In the genomic region with DNA sequence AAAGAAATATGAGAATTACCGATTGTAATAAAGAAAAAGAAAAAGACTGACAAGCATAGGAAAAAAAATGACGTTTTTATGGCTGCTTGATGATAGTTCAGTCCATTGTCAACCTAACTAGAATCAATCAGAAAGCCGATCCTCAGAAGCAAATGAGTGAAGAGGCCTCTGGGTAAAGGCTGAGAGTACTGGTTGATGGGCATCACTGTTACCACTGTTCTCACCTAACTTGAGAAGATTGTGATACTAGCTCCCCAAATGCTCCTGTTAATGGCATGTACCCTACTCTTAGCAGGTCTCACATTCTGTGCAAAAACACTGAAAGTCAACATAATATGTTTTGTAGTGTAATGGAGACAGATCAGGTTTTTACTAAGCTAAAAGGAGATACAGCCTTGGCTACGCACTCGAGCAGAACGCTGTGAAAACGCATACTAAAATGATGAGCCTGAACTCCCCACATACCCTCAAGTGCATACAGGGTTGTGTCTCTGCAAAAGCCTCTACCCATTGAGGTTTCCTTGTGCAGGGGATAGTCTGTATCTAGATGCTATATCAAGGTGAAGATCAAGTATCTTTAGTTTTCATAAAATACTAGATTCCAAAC, we compare ENCODE assay signal across 15 cellular contexts.
DNase-seq lines count a peak whose midpoint lies in the region; ATAC-seq and TF ChIP-seq lines count a peak whose summit lies in the region.
"Had no signal": no experiment of that assay in that cellular context is flagged by ENCODE, and none has a peak within 500 bp of the region (broad histone marks: within the 10 kb centered on the region; RNA-seq: fewer than 3 reads in every experiment).

No MANE protein-coding gene starts in this region.

- peaks cover 25% of the 10 kb centered on the region for H3K4me1 Mint-ChIP-seq in activated CD4-positive, alpha-beta T cell treated with anti-CD3 and anti-CD28 coated beads for 36 hours
- H3K4me1 Mint-ChIP-seq in activated T-helper 1 cell treated with anti-CD3 and anti-CD28 coated beads, Interleukin-12 subunit alpha, Interleukin-12 subunit beta, Interleukin-2, Interleukin-4 antibody, amounts not matched to agents 30 ng/mL and 10 ng/mL and 1 ng/mL, durations not matched to agents 14 hours and 24 hours and 36 hours (ENCODE audit: low read depth), result peaks cover 26% of the 10 kb centered on the region
- H3K4me1 Mint-ChIP-seq in natural killer cell treated with Interleukin-12 subunit alpha and Interleukin-12 subunit beta and Interleukin-15 and Interleukin-18, amount 100 ng/mL, for 72 hours (ENCODE audit: low read depth in 2 of 2), result peaks cover 23 to 30% of the 10 kb centered on the region in 2 donors

- H3K9me3 Mint-ChIP-seq in activated CD4-positive, alpha-beta T cell treated with anti-CD3 and anti-CD28 coated beads for 36 hours (ENCODE audit: low read depth), result no peaks in the 10 kb centered on the region
- H3K9me3 Mint-ChIP-seq in activated T-helper 1 cell treated with anti-CD3 and anti-CD28 coated beads, Interleukin-12 subunit alpha, Interleukin-12 subunit beta, Interleukin-2, Interleukin-4 antibody, amounts not matched to agents 30 ng/mL and 10 ng/mL and 1 ng/mL, durations not matched to agents 14 hours and 24 hours and 36 hours, result no peaks in the 10 kb centered on the region
- H3K9me3 Mint-ChIP-seq in natural killer cell treated with Interleukin-12 subunit alpha and Interleukin-12 subunit beta and Interleukin-15 and Interleukin-18, amount 100 ng/mL, for 72 hours, result no peaks in the 10 kb centered on the region

- no peaks in the 10 kb centered on the region for H3K36me3 ChIP-seq in esophagus squamous epithelium
- H3K36me3 ChIP-seq: right atrium auricular region had no signal

- H3K27ac ChIP-seq in coronary artery (no peak overlapping the region), esophagus squamous epithelium (peak overlapping the region in 1 of 4 donors; percentile 65)
- H3K27ac ChIP-seq: right atrium auricular region had no signal

- peak overlapping the region; percentile 71 for H3K27ac Mint-ChIP-seq in activated CD4-positive, alpha-beta T cell treated with anti-CD3 and anti-CD28 coated beads for 36 hours
- peak overlapping the region; percentile 59 for H3K27ac Mint-ChIP-seq in activated T-helper 1 cell treated with anti-CD3 and anti-CD28 coated beads, Interleukin-12 subunit alpha, Interleukin-12 subunit beta, Interleukin-2, Interleukin-4 antibody, amounts not matched to agents 30 ng/mL and 10 ng/mL and 1 ng/mL, durations not matched to agents 14 hours and 24 hours and 36 hours
- H3K27ac Mint-ChIP-seq in natural killer cell treated with Interleukin-12 subunit alpha and Interleukin-12 subunit beta and Interleukin-15 and Interleukin-18, amount 100 ng/mL, for 72 hours, result no peak overlapping the region

- no peak for TF ChIP-seq CTCF in coronary artery (IDR thresholded peaks at IDR 0.05)
- no peak for TF ChIP-seq CTCF in esophagus squamous epithelium (IDR thresholded peaks at IDR 0.05)

- no peaks in the 10 kb centered on the region for H3K9me3 ChIP-seq in esophagus squamous epithelium
- H3K9me3 ChIP-seq: right atrium auricular region had no signal

- no peaks in the 10 kb centered on the region for H3K27me3 ChIP-seq in esophagus squamous epithelium
- H3K27me3 ChIP-seq: right atrium auricular region had no signal

- H3K27me3 Mint-ChIP-seq in activated CD4-positive, alpha-beta T cell treated with anti-CD3 and anti-CD28 coated beads for 36 hours, result no peaks in the 10 kb centered on the region
- no peaks in the 10 kb centered on the region for H3K27me3 Mint-ChIP-seq in activated T-helper 1 cell treated with anti-CD3 and anti-CD28 coated beads, Interleukin-12 subunit alpha, Interleukin-12 subunit beta, Interleukin-2, Interleukin-4 antibody, amounts not matched to agents 30 ng/mL and 10 ng/mL and 1 ng/mL, durations not matched to agents 14 hours and 24 hours and 36 hours (ENCODE audit: insufficient read depth)
- H3K27me3 Mint-ChIP-seq in natural killer cell treated with Interleukin-12 subunit alpha and Interleukin-12 subunit beta and Interleukin-15 and Interleukin-18, amount 100 ng/mL, for 72 hours, result no peaks in the 10 kb centered on the region

- peaks cover 6 to 16% (median 7%) of the 10 kb centered on the region in 3 donors for H3K4me1 ChIP-seq in esophagus squamous epithelium
- H3K4me1 ChIP-seq: right atrium auricular region had no signal

- no peak for DNase-seq in activated CD4-positive, alpha-beta T cell treated with anti-CD3 and anti-CD28 coated beads for 36 hours
- DNase-seq in activated CD4-positive, alpha-beta T cell treated with anti-CD3 and anti-CD28 coated beads, Interleukin-2, amount 50 U/mL, for 1 hour, result no peak
- no peak for DNase-seq in activated T-helper 1 cell treated with anti-CD3 and anti-CD28 coated beads, Interleukin-12 subunit alpha, Interleukin-12 subunit beta, Interleukin-2, Interleukin-4 antibody, amounts not matched to agents 30 ng/mL and 10 ng/mL and 1 ng/mL, durations not matched to agents 14 hours and 24 hours and 36 hours (ENCODE audit: low spot score)
- no peak for DNase-seq in natural killer cell treated with Interleukin-12 subunit alpha and Interleukin-12 subunit beta and Interleukin-15 and Interleukin-18, amount 100 ng/mL, for 72 hours (ENCODE audit: low spot score)
- DNase-seq in coronary artery (ENCODE audit: low spot score), result no peak
- DNase-seq in A172 (ENCODE audit: low spot score), result no peak
- no peak for DNase-seq in esophagus squamous epithelium (lab: John Stamatoyannopoulos, UW)
- DNase-seq: activated effector memory CD4-positive, alpha-beta T cell treated with anti-CD3 and anti-CD28 coated beads, Interleukin-2, amount 50 U/mL, for 16 hours; effector CD4-positive, alpha-beta T cell; GDM1; left ventricle myocardium superior; NCI-H510A had no signal

- ATAC-seq in activated CD4-positive, alpha-beta T cell treated with anti-CD3 and anti-CD28 coated beads for 36 hours, result no peak
- ATAC-seq in HG02885 (IDR thresholded peaks at IDR 0.05; ENCODE audit: poor library complexity, unreplicated experiment), result peak; percentile 60
- no peak for ATAC-seq in natural killer cell treated with Interleukin-12 subunit alpha and Interleukin-12 subunit beta and Interleukin-15 and Interleukin-18, amount 100 ng/mL, for 72 hours
- ATAC-seq: HCT116 had no signal

- intact Hi-C loops in activated CD4-positive, alpha-beta T cell treated with anti-CD3 and anti-CD28 coated beads for 36 hours (cut with DNase I, micrococcal nuclease), result loop anchor here in 1 of 2 experiments (10.0 kb wide), 1 partner anchor 612 kb away; a partner anchor contains a TSS
- intact Hi-C loops in activated T-helper 1 cell treated with anti-CD3 and anti-CD28 coated beads, Interleukin-12 subunit alpha, Interleukin-12 subunit beta, Interleukin-2, Interleukin-4 antibody, amounts not matched to agents 30 ng/mL and 10 ng/mL and 1 ng/mL, durations not matched to agents 14 hours and 24 hours and 36 hours (cut with micrococcal nuclease), result loop anchor here (2.0 to 10.0 kb wide), 5 partner anchors 380 to 1300 kb away; a partner anchor contains a TSS
- intact Hi-C loops in esophagus squamous epithelium (cut with DNase I), result no loop called here

- H3K4me3 ChIP-seq in coronary artery (no peak overlapping the region), esophagus squamous epithelium (no peak overlapping the region)

- POLR2A ChIA-PET in activated CD4-positive, alpha-beta T cell treated with anti-CD3 and anti-CD28 coated beads for 36 hours (lab: Charles Lee), result interaction anchor here (0.7 kb wide), 1 partner anchor 717 kb away, joined by 3 read pairs; no protein-coding TSS in a partner anchor

- no peak for TF ChIP-seq POLR2A in esophagus squamous epithelium (IDR thresholded peaks at IDR 0.05)

- CTCF ChIA-PET in activated CD4-positive, alpha-beta T cell treated with anti-CD3 and anti-CD28 coated beads for 36 hours (lab: Charles Lee), result no interaction called here

- H3K4me3 Mint-ChIP-seq in activated CD4-positive, alpha-beta T cell treated with anti-CD3 and anti-CD28 coated beads for 36 hours, result peak overlapping the region; percentile 12
- peak overlapping the region; percentile 75 for H3K4me3 Mint-ChIP-seq in activated T-helper 1 cell treated with anti-CD3 and anti-CD28 coated beads, Interleukin-12 subunit alpha, Interleukin-12 subunit beta, Interleukin-2, Interleukin-4 antibody, amounts not matched to agents 30 ng/mL and 10 ng/mL and 1 ng/mL, durations not matched to agents 14 hours and 24 hours and 36 hours
- peak overlapping the region; percentile 92 for H3K4me3 Mint-ChIP-seq in natural killer cell treated with Interleukin-12 subunit alpha and Interleukin-12 subunit beta and Interleukin-15 and Interleukin-18, amount 100 ng/mL, for 72 hours

- H3K36me3 Mint-ChIP-seq in activated CD4-positive, alpha-beta T cell treated with anti-CD3 and anti-CD28 coated beads for 36 hours (ENCODE audit: low read depth), result peaks cover 2% of the 10 kb centered on the region
- no peaks in the 10 kb centered on the region for H3K36me3 Mint-ChIP-seq in activated T-helper 1 cell treated with anti-CD3 and anti-CD28 coated beads, Interleukin-12 subunit alpha, Interleukin-12 subunit beta, Interleukin-2, Interleukin-4 antibody, amounts not matched to agents 30 ng/mL and 10 ng/mL and 1 ng/mL, durations not matched to agents 14 hours and 24 hours and 36 hours (ENCODE audit: low read depth)
- H3K36me3 Mint-ChIP-seq in natural killer cell treated with Interleukin-12 subunit alpha and Interleukin-12 subunit beta and Interleukin-15 and Interleukin-18, amount 100 ng/mL, for 72 hours, result no peaks in the 10 kb centered on the region

- WGBS in esophagus squamous epithelium, 2 donors, result 87 to 97% methylated on average over 7 of the region's 7 CpGs

Comparison
In these comparisons a context has a peak if more than half of its experiments do, and no peak if none do; other contexts are left out.
1. H3K27ac Mint-ChIP-seq: peak in activated CD4-positive, alpha-beta T cell treated with anti-CD3 and anti-CD28 coated beads for 36 hours (single experiment) and activated T-helper 1 cell treated with anti-CD3 and anti-CD28 coated beads, Interleukin-12 subunit alpha, Interleukin-12 subunit beta, Interleukin-2, Interleukin-4 antibody, amounts not matched to agents 30 ng/mL and 10 ng/mL and 1 ng/mL, durations not matched to agents 14 hours and 24 hours and 36 hours (single experiment); none in natural killer cell treated with Interleukin-12 subunit alpha and Interleukin-12 subunit beta and Interleukin-15 and Interleukin-18, amount 100 ng/mL, for 72 hours (0 of 2).
2. H3K4me3 Mint-ChIP-seq: peak in every context shown above with its lines; median percentile 92 in natural killer cell treated with Interleukin-12 subunit alpha and Interleukin-12 subunit beta and Interleukin-15 and Interleukin-18, amount 100 ng/mL, for 72 hours; 75 in activated T-helper 1 cell treated with anti-CD3 and anti-CD28 coated beads, Interleukin-12 subunit alpha, Interleukin-12 subunit beta, Interleukin-2, Interleukin-4 antibody, amounts not matched to agents 30 ng/mL and 10 ng/mL and 1 ng/mL, durations not matched to agents 14 hours and 24 hours and 36 hours; 12 in activated CD4-positive, alpha-beta T cell treated with anti-CD3 and anti-CD28 coated beads for 36 hours.